ENCODE assay signal across 23 cellular contexts in genomic region chr3:145639880-145640279, GRCh38.
"Had no signal": no experiment of that assay in that cellular context is flagged by ENCODE, and none has a peak within 500 bp of the region (broad histone marks: within the 10 kb centered on the region; RNA-seq: fewer than 3 reads in every experiment).

No MANE protein-coding gene starts in this region.

- H3K27me3 Mint-ChIP-seq: activated CD4-positive, alpha-beta T cell treated with anti-CD3 and anti-CD28 coated beads, Interleukin-2, amount 10 ng/mL, durations not matched to agents 24 days and 14 days; activated CD8-positive, alpha-beta T cell treated with anti-CD3 and anti-CD28 coated beads for 36 hours; naive thymus-derived CD4-positive, alpha-beta T cell; stimulated activated naive B cell treated with anti-CD40 and anti-IgM and Interleukin-4, amounts not matched to agents 10 μg/mL and 1 μg/mL and 100 μg/mL, for 72 hours; T-cell had no signal

- H3K36me3 Mint-ChIP-seq: naive thymus-derived CD4-positive, alpha-beta T cell; stimulated activated naive B cell treated with anti-CD40 and anti-IgM and Interleukin-4, amounts not matched to agents 10 μg/mL and 1 μg/mL and 100 μg/mL, for 72 hours; T-cell had no signal

- ATAC-seq: activated CD8-positive, alpha-beta T cell treated with anti-CD3 and anti-CD28 coated beads for 36 hours; body of pancreas; foreskin keratinocyte; left ventricle myocardium superior; naive thymus-derived CD4-positive, alpha-beta T cell; pancreas; SK-N-SH treated with all-trans-retinoic acid at 6 μM for 48 hours; stimulated activated naive B cell treated with anti-CD40 and anti-IgM and Interleukin-4, amounts not matched to agents 10 μg/mL and 1 μg/mL and 100 μg/mL, for 72 hours; T-cell had no signal

- H3K27ac ChIP-seq: body of pancreas, dorsolateral prefrontal cortex, epithelial cell of prostate, foreskin keratinocyte, neutrophil, pancreas, sigmoid colon, spleen, thyroid gland had no signal

- H3K36me3 ChIP-seq: neutrophil, pancreas, sigmoid colon, spleen, thyroid gland had no signal

- H3K27ac Mint-ChIP-seq: activated CD4-positive, alpha-beta T cell treated with anti-CD3 and anti-CD28 coated beads, Interleukin-2, amount 10 ng/mL, durations not matched to agents 24 days and 14 days; activated CD8-positive, alpha-beta T cell treated with anti-CD3 and anti-CD28 coated beads for 36 hours; activated naive CD4-positive, alpha-beta T cell treated with anti-CD3 and anti-CD28 coated beads for 36 hours; activated T-helper 2 cell treated with anti-CD3 and anti-CD28 coated beads, Interferon-gamma antibody, Interleukin-2, Interleukin-4, amounts not matched to agents 10 μg/mL and 5 μg/mL and 100 μg/mL, durations not matched to agents 14 hours and 24 hours and 36 hours; naive thymus-derived CD4-positive, alpha-beta T cell; stimulated activated naive B cell treated with anti-CD40 and anti-IgM and Interleukin-4, amounts not matched to agents 10 μg/mL and 1 μg/mL and 100 μg/mL, for 72 hours; T-cell had no signal

- H3K27me3 ChIP-seq: body of pancreas, dorsolateral prefrontal cortex, foreskin keratinocyte, neutrophil, pancreas, sigmoid colon, spleen, thyroid gland had no signal

- DNase-seq: activated CD4-positive, alpha-beta T cell treated with anti-CD3 and anti-CD28 coated beads, Interleukin-2, amount 10 ng/mL, durations not matched to agents 24 days and 14 days; activated CD8-positive, alpha-beta T cell treated with anti-CD3 and anti-CD28 coated beads for 36 hours; activated naive CD4-positive, alpha-beta T cell treated with anti-CD3 and anti-CD28 coated beads for 36 hours; activated T-cell treated with anti-CD3 and anti-CD28 coated beads, Interleukin-2, amount 50 U/mL, for 1 hour; body of pancreas; caudate nucleus; dorsolateral prefrontal cortex; foreskin keratinocyte; hippocampal formation; kidney glomerular epithelial cell; left ventricle myocardium superior; naive thymus-derived CD4-positive, alpha-beta T cell; pancreas; sigmoid colon; spleen; stimulated activated naive B cell treated with anti-CD40 and anti-IgM and Interleukin-4, amounts not matched to agents 10 μg/mL and 1 μg/mL and 100 μg/mL, for 72 hours; T-cell; T-helper 9 cell; thyroid gland had no signal

- H3K4me3 ChIP-seq: body of pancreas, dorsolateral prefrontal cortex, pancreas, sigmoid colon, spleen, thyroid gland had no signal

- H3K4me3 Mint-ChIP-seq: activated CD4-positive, alpha-beta T cell treated with anti-CD3 and anti-CD28 coated beads, Interleukin-2, amount 10 ng/mL, durations not matched to agents 24 days and 14 days; activated CD8-positive, alpha-beta T cell treated with anti-CD3 and anti-CD28 coated beads for 36 hours; activated naive CD4-positive, alpha-beta T cell treated with anti-CD3 and anti-CD28 coated beads for 36 hours; naive thymus-derived CD4-positive, alpha-beta T cell; stimulated activated naive B cell treated with anti-CD40 and anti-IgM and Interleukin-4, amounts not matched to agents 10 μg/mL and 1 μg/mL and 100 μg/mL, for 72 hours; T-cell had no signal

- H3K9me3 Mint-ChIP-seq: activated CD4-positive, alpha-beta T cell treated with anti-CD3 and anti-CD28 coated beads, Interleukin-2, amount 10 ng/mL, durations not matched to agents 24 days and 14 days had no signal

- H3K9me3 ChIP-seq: body of pancreas, neutrophil, pancreas, sigmoid colon, spleen, thyroid gland had no signal

- H3K4me1 Mint-ChIP-seq: activated CD4-positive, alpha-beta T cell treated with anti-CD3 and anti-CD28 coated beads, Interleukin-2, amount 10 ng/mL, durations not matched to agents 24 days and 14 days; stimulated activated naive B cell treated with anti-CD40 and anti-IgM and Interleukin-4, amounts not matched to agents 10 μg/mL and 1 μg/mL and 100 μg/mL, for 72 hours; T-cell had no signal

- H3K4me1 ChIP-seq: body of pancreas, foreskin keratinocyte, pancreas, sigmoid colon, spleen had no signal
